18 cellular contexts compared by ENCODE assay signal in the genomic region with DNA sequence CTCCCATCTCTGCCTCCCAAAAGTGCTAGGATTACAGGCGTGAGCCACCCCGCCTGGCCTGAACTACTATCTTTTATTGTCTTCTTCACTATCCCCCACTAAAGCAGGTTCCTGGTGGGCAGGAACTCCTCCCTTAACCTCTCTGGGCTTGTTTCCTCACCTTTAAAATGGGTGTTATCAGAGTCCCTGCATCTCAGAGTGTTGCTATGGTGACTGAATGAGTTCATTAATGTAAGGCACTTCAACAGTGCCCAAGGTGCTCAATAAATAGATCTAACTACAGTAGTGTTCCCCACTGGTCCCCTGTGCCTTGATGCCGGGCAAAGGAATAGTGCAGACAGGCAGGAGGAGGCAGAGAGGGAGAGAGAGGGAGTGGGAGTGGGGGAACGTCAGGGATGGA. TPM values are rescaled to one million over a fixed set of nuclear protein-coding genes. Genes with fewer than 3 reads are reported as not detected.
A peak's percentile ranks its signal among the peaks of the same experiment; 100 is the strongest.
DNase-seq lines count a peak whose midpoint lies in the region; ATAC-seq and TF ChIP-seq lines count a peak whose summit lies in the region.
"Had no signal": no experiment of that assay in that cellular context is flagged by ENCODE, and none has a peak within 500 bp of the region (broad histone marks: within the 10 kb centered on the region; RNA-seq: fewer than 3 reads in every experiment).

No MANE protein-coding gene starts in this region.

- WGBS in spleen, 5 donors, result 81 to 94% (median 85%) methylated on average over 4 of the region's 4 CpGs
- WGBS in stomach, 5 donors, result 66 to 86% (median 81%) methylated on average over 3 to 4 of the region's 4 CpGs

- H3K27me3 Mint-ChIP-seq in CD4-positive, alpha-beta T cell, result no peaks in the 10 kb centered on the region
- no peaks in the 10 kb centered on the region for H3K27me3 Mint-ChIP-seq in activated T-helper 17 cell treated with anti-CD3 and anti-CD28 coated beads, Interleukin-2, amount 50 U/mL, for 72 hours
- no peaks in the 10 kb centered on the region for H3K27me3 Mint-ChIP-seq in naive thymus-derived CD4-positive, alpha-beta T cell

- H3K27me3 ChIP-seq in CD4-positive, alpha-beta T cell (ENCODE audit: control insufficient read depth, insufficient read depth, low read length), result no peaks in the 10 kb centered on the region
- H3K27me3 ChIP-seq in naive thymus-derived CD4-positive, alpha-beta T cell (ENCODE audit: control insufficient read depth in 2 of 2, insufficient read depth in 2 of 2, low read length in 2 of 2), result no peaks in the 10 kb centered on the region
- H3K27me3 ChIP-seq in spleen (replicated peaks in 1 of 7), result no peaks in the 10 kb centered on the region
- H3K27me3 ChIP-seq in stomach, result no peaks in the 10 kb centered on the region
- H3K27me3 ChIP-seq: BE2C, tibial nerve had no signal

- CTCF ChIA-PET in CD4-positive, alpha-beta T cell (lab: Charles Lee), result no interaction called here
- CTCF ChIA-PET in naive thymus-derived CD4-positive, alpha-beta T cell (lab: Charles Lee), result interaction anchor here (0.6 kb wide), 1 partner anchor 1076 kb away, joined by 4 read pairs; no protein-coding TSS in a partner anchor

- H3K9me3 ChIP-seq in CD4-positive, alpha-beta T cell (ENCODE audit: control insufficient read depth, low read length), result no peaks in the 10 kb centered on the region
- no peaks in the 10 kb centered on the region for H3K9me3 ChIP-seq in naive thymus-derived CD4-positive, alpha-beta T cell (ENCODE audit: control insufficient read depth in 2 of 3, low read length in 3 of 3)
- H3K9me3 ChIP-seq in spleen, result no peaks in the 10 kb centered on the region
- H3K9me3 ChIP-seq in stomach, result no peaks in the 10 kb centered on the region
- H3K9me3 ChIP-seq: BE2C, tibial nerve had no signal

- H3K27ac ChIP-seq in CD4-positive, alpha-beta T cell (ENCODE audit: low read depth, low read length), result no peak overlapping the region
- no peak overlapping the region for H3K27ac ChIP-seq in naive thymus-derived CD4-positive, alpha-beta T cell (ENCODE audit: low read depth, low read length)
- H3K27ac ChIP-seq in spleen (peak overlapping the region in 3 of 8 donors; percentile 90 to 94 (median 90)), stomach (peak overlapping the region in 2 of 5 donors; percentile 8 to 17)
- H3K27ac ChIP-seq: epithelial cell of prostate, HL-60, tibial nerve had no signal

- peaks cover 36 to 64% of the 10 kb centered on the region in 2 donors for H3K4me1 ChIP-seq in naive thymus-derived CD4-positive, alpha-beta T cell (ENCODE audit: control insufficient read depth in 2 of 2, insufficient read depth in 2 of 2, low read length in 2 of 2)
- H3K4me1 ChIP-seq in spleen (peaks cover 45 to 100% (median 84%) of the 10 kb centered on the region in 6 donors), stomach (peaks cover 38 to 89% (median 46%) of the 10 kb centered on the region in 4 donors)

- peaks cover 4 to 52% (median 24%) of the 10 kb centered on the region in 3 experiments for H3K36me3 ChIP-seq in naive thymus-derived CD4-positive, alpha-beta T cell (ENCODE audit: control insufficient read depth in 2 of 3, insufficient read depth in 3 of 3, low read length in 3 of 3)
- H3K36me3 ChIP-seq in spleen, result peaks cover 0 to 72% (median 31%) of the 10 kb centered on the region in 6 donors
- peaks cover 13 to 58% (median 43%) of the 10 kb centered on the region in 4 donors for H3K36me3 ChIP-seq in stomach

- no peak for DNase-seq in CD4-positive, alpha-beta T cell
- DNase-seq in GM20000 (ENCODE audit: low spot score) (peak; percentile 41), 8988T (no peak), spleen (no peak), stomach (no peak)
- DNase-seq in naive thymus-derived CD4-positive, alpha-beta T cell, result no peak
- DNase-seq: activated CD4-positive, alpha-beta T cell treated with anti-CD3 and anti-CD28 coated beads, Interleukin-2, amount 50 U/mL, for 48 hours; activated gamma-delta T cell treated with Interleukin-2 at 50 U/mL for 16 hours; DMS153; HCEC 1CT; MV-4-11; PC-3; small intestine had no signal

- intact Hi-C loops in CD4-positive, alpha-beta T cell (cut with DNase I, micrococcal nuclease), result no loop called here
- intact Hi-C loops in naive thymus-derived CD4-positive, alpha-beta T cell (cut with micrococcal nuclease), result no loop called here
- intact Hi-C loops in spleen (cut with DNase I; ENCODE audit: low total_unique reads), result no loop called here
- intact Hi-C loops in stomach (cut with DNase I; ENCODE audit: low total_unique reads), result no loop called here

- TF ChIP-seq POLR2A in spleen (IDR thresholded peaks at IDR 0.05) (no peak), stomach (IDR thresholded peaks at IDR 0.05) (no peak)

- TF ChIP-seq CTCF in CD4-positive, alpha-beta T cell (IDR thresholded peaks at IDR 0.05), result no peak
- TF ChIP-seq CTCF in GM20000 (IDR thresholded peaks at IDR 0.05; ENCODE audit: extremely low read depth, missing control alignments), result no peak
- no peak for TF ChIP-seq CTCF in spleen (IDR thresholded peaks at IDR 0.05 in 8 of 11, conservative IDR thresholded peaks at IDR 0.05 in 3 of 11)
- TF ChIP-seq CTCF in stomach (IDR thresholded peaks at IDR 0.05), result no peak

- POLR2A ChIA-PET in CD4-positive, alpha-beta T cell (lab: Charles Lee), result interaction anchor here (5.6 kb wide), 1 partner anchor 21 kb away, joined by 106 read pairs; a partner anchor contains a TSS
- POLR2A ChIA-PET in naive thymus-derived CD4-positive, alpha-beta T cell (lab: Charles Lee), result no interaction called here

- no peak for TF ChIP-seq EP300 in stomach (IDR thresholded peaks at IDR 0.05)

- peaks cover 65% of the 10 kb centered on the region for H3K4me1 Mint-ChIP-seq in CD4-positive, alpha-beta T cell (ENCODE audit: low read depth)
- H3K4me1 Mint-ChIP-seq in activated T-helper 17 cell treated with anti-CD3 and anti-CD28 coated beads, Interleukin-2, amount 50 U/mL, for 72 hours, result peaks cover 58% of the 10 kb centered on the region
- peaks cover 45 to 69% (median 63%) of the 10 kb centered on the region in 7 donors for H3K4me1 Mint-ChIP-seq in naive thymus-derived CD4-positive, alpha-beta T cell

- peak overlapping the region; percentile 11 for H3K4me3 ChIP-seq in naive thymus-derived CD4-positive, alpha-beta T cell (ENCODE audit: low read length)
- H3K4me3 ChIP-seq in spleen, result no peak overlapping the region
- H3K4me3 ChIP-seq in stomach, result no peak overlapping the region
- H3K4me3 ChIP-seq: tibial nerve had no signal

- ATAC-seq in CD4-positive, alpha-beta T cell (ENCODE audit: poor library complexity), result no peak
- ATAC-seq in activated T-helper 17 cell treated with anti-CD3 and anti-CD28 coated beads, Interleukin-2, amount 50 U/mL, for 72 hours (replicated peaks), result no peak
- no peak for ATAC-seq in naive thymus-derived CD4-positive, alpha-beta T cell
- ATAC-seq: PC-3 had no signal

- peak overlapping the region; percentile 78 for H3K4me3 Mint-ChIP-seq in CD4-positive, alpha-beta T cell
- H3K4me3 Mint-ChIP-seq in activated T-helper 17 cell treated with anti-CD3 and anti-CD28 coated beads, Interleukin-2, amount 50 U/mL, for 72 hours, result peak overlapping the region; percentile 62
- H3K4me3 Mint-ChIP-seq in naive thymus-derived CD4-positive, alpha-beta T cell, result peak overlapping the region in 8 of 10 donors; percentile 2 to 73 (median 40)

- peaks cover 78% of the 10 kb centered on the region for H3K36me3 Mint-ChIP-seq in CD4-positive, alpha-beta T cell (ENCODE audit: low read depth)
- H3K36me3 Mint-ChIP-seq in activated T-helper 17 cell treated with anti-CD3 and anti-CD28 coated beads, Interleukin-2, amount 50 U/mL, for 72 hours (ENCODE audit: low read depth), result peaks cover 91% of the 10 kb centered on the region
- peaks cover 13 to 48% (median 27%) of the 10 kb centered on the region in 5 donors for H3K36me3 Mint-ChIP-seq in naive thymus-derived CD4-positive, alpha-beta T cell

- peak overlapping the region; percentile 81 for H3K27ac Mint-ChIP-seq in CD4-positive, alpha-beta T cell
- H3K27ac Mint-ChIP-seq in activated T-helper 17 cell treated with anti-CD3 and anti-CD28 coated beads, Interleukin-2, amount 50 U/mL, for 72 hours, result peak overlapping the region; percentile 65
- H3K27ac Mint-ChIP-seq in naive thymus-derived CD4-positive, alpha-beta T cell, result peak overlapping the region; percentile 34 to 94 (median 77)

- no peaks in the 10 kb centered on the region for H3K9me3 Mint-ChIP-seq in CD4-positive, alpha-beta T cell
- no peaks in the 10 kb centered on the region for H3K9me3 Mint-ChIP-seq in activated T-helper 17 cell treated with anti-CD3 and anti-CD28 coated beads, Interleukin-2, amount 50 U/mL, for 72 hours
- peaks cover 0 to 4% (median 0%) of the 10 kb centered on the region in 11 donors for H3K9me3 Mint-ChIP-seq in naive thymus-derived CD4-positive, alpha-beta T cell

RNA-seq across cellular contexts. Expression of a gene that starts 20.5 kb away (rescaled TPM):
- total RNA-seq in CD4-positive, alpha-beta T cell, result 10 to 100 TPM; 27.3 to 29.7 TPM
- 10 to 100 TPM; 35.1 to 40.9 TPM for total RNA-seq in activated T-helper 17 cell treated with anti-CD3 and anti-CD28 coated beads, Interleukin-2, amount 50 U/mL, for 72 hours
- total RNA-seq in naive thymus-derived CD4-positive, alpha-beta T cell, result 10 to 100 TPM; 35.9 to 56.5 (median 49.1) TPM
- polyA plus RNA-seq in naive thymus-derived CD4-positive, alpha-beta T cell, result 10 to 100 TPM; 22.3 to 27.6 TPM
- 10 to 100 TPM; 20.5 to 38.2 (median 29.7) TPM for total RNA-seq in spleen
- 10 to 100 TPM; 12.7 to 18.9 (median 14.5) TPM for polyA plus RNA-seq in spleen
- total RNA-seq in stomach, result 10 to 100 TPM in 3 of 5 donors, 1 to 10 TPM in 2; 2.2 to 62.6 (median 19.7) TPM
- 10 to 100 TPM in 2 of 3 donors, 1 to 10 TPM in 1; 9.8 to 13.7 (median 13.0) TPM for polyA plus RNA-seq in stomach

RNA-seq across cellular contexts. Expression of a gene that starts 23.2 kb away (rescaled TPM):
- total RNA-seq in CD4-positive, alpha-beta T cell, result 100 to 1,000 TPM; 406 to 416 TPM
- 100 to 1,000 TPM; 107 to 158 TPM for total RNA-seq in activated T-helper 17 cell treated with anti-CD3 and anti-CD28 coated beads, Interleukin-2, amount 50 U/mL, for 72 hours
- total RNA-seq in naive thymus-derived CD4-positive, alpha-beta T cell, result 100 to 1,000 TPM in 3 of 5 experiments, 10 to 100 TPM in 2; 91.2 to 322 (median 185) TPM
- polyA plus RNA-seq in naive thymus-derived CD4-positive, alpha-beta T cell, result 10 to 100 TPM; 31.4 to 62.3 TPM
- total RNA-seq in spleen (100 to 1,000 TPM in 6 of 7 donors, 10 to 100 TPM in 1; 79.3 to 147 (median 130) TPM), stomach (10 to 100 TPM in 3 of 5 donors, 1 to 10 TPM in 2; 1.3 to 54.3 (median 13.6) TPM)
- polyA plus RNA-seq in spleen (10 to 100 TPM; 23.0 to 56.0 (median 25.2) TPM), stomach (10 to 100 TPM; 10.2 to 15.6 (median 15.4) TPM)

RNA-seq across cellular contexts. Expression of a gene that starts 33.5 kb away (rescaled TPM):
- total RNA-seq in CD4-positive, alpha-beta T cell, result 10 to 100 TPM; 21.1 to 26.8 TPM
- total RNA-seq in activated T-helper 17 cell treated with anti-CD3 and anti-CD28 coated beads, Interleukin-2, amount 50 U/mL, for 72 hours, result 1 to 10 TPM; 6.7 to 9.5 TPM
- total RNA-seq in naive thymus-derived CD4-positive, alpha-beta T cell, result 10 to 100 TPM; 11.6 to 38.9 (median 12.5) TPM
- polyA plus RNA-seq in naive thymus-derived CD4-positive, alpha-beta T cell, result 10 to 100 TPM; 18.0 to 20.5 TPM
- 10 to 100 TPM in 1 of 7 donors, 1 to 10 TPM in 6; 7.5 to 10.2 (median 8.4) TPM for total RNA-seq in spleen
- polyA plus RNA-seq in spleen, result 10 to 100 TPM in 2 of 3 donors, 1 to 10 TPM in 1; 8.6 to 11.9 (median 10.5) TPM
- 10 to 100 TPM in 1 of 5 donors, 1 to 10 TPM in 2, under 1 TPM in 1, not detected in 1; 0.58 to 20.3 (median 5.3) TPM for total RNA-seq in stomach
- 10 to 100 TPM in 2 of 3 donors, 1 to 10 TPM in 1; 9.2 to 17.4 (median 10.7) TPM for polyA plus RNA-seq in stomach

RNA-seq across cellular contexts. Expression of a gene that starts 45.9 kb away (rescaled TPM):
- total RNA-seq in CD4-positive, alpha-beta T cell, result 1 to 10 TPM; 6.8 to 7.7 TPM
- 10 to 100 TPM in 1 of 2 donors, 1 to 10 TPM in 1; 3.5 to 15.1 TPM for total RNA-seq in activated T-helper 17 cell treated with anti-CD3 and anti-CD28 coated beads, Interleukin-2, amount 50 U/mL, for 72 hours
- 10 to 100 TPM in 4 of 5 experiments, 1 to 10 TPM in 1; 8.2 to 18.1 (median 16.0) TPM for total RNA-seq in naive thymus-derived CD4-positive, alpha-beta T cell
- 1 to 10 TPM; 5.2 to 8.6 TPM for polyA plus RNA-seq in naive thymus-derived CD4-positive, alpha-beta T cell
- total RNA-seq in spleen (10 to 100 TPM; 19.3 to 62.0 (median 23.5) TPM), stomach (10 to 100 TPM in 2 of 5 donors, 1 to 10 TPM in 3; 2.3 to 76.3 (median 8.2) TPM)
- polyA plus RNA-seq in spleen (10 to 100 TPM; 13.4 to 37.1 (median 34.4) TPM), stomach (10 to 100 TPM; 14.8 to 33.9 (median 22.4) TPM)
